27 cellular contexts compared by ENCODE assay signal in genomic region chr20:8971669-8972316, GRCh38.
"Had no signal": no experiment of that assay in that cellular context is flagged by ENCODE, and none has a peak within 500 bp of the region (broad histone marks: within the 10 kb centered on the region; RNA-seq: fewer than 3 reads in every experiment).

No MANE protein-coding gene starts in this region.

- H3K36me3 ChIP-seq: brain microvascular endothelial cell, cardiac muscle cell, SJSA1 had no signal

- H3K4me1 Mint-ChIP-seq: activated CD4-positive, alpha-beta T cell treated with anti-CD3 and anti-CD28 coated beads, Interleukin-2, amount 10 ng/mL, durations not matched to agents 7 days and 5 days; activated naive CD4-positive, alpha-beta T cell treated with anti-CD3 and anti-CD28 coated beads, Interleukin-2, amount 10 ng/mL, durations not matched to agents 7 days and 5 days; activated naive CD8-positive, alpha-beta T cell treated with anti-CD3 and anti-CD28 coated beads for 36 hours had no signal

- ATAC-seq: activated T-cell treated with anti-CD3 and anti-CD28 coated beads, Interleukin-2, amount 50 U/mL, for 72 hours; Panc1; SK-N-SH treated with all-trans-retinoic acid at 6 μM for 48 hours had no signal

- H3K4me1 ChIP-seq: SJSA1 had no signal

- DNase-seq: activated CD4-positive, alpha-beta memory T cell treated with anti-CD3 and anti-CD28 coated beads for 36 hours; activated CD4-positive, alpha-beta T cell treated with anti-CD3 and anti-CD28 coated beads, Interleukin-2, amount 10 ng/mL, durations not matched to agents 7 days and 5 days; activated CD4-positive, CD25-positive, alpha-beta regulatory T cell; activated gamma-delta T cell treated with Interleukin-2 at 50 U/mL for 16 hours; activated naive CD4-positive, alpha-beta T cell treated with anti-CD3 and anti-CD28 coated beads, Interleukin-2, amount 10 ng/mL, durations not matched to agents 7 days and 5 days; activated naive CD8-positive, alpha-beta T cell treated with anti-CD3 and anti-CD28 coated beads for 36 hours; activated T-cell treated with anti-CD3 and anti-CD28 coated beads for 4 hours; activated T-cell treated with anti-CD3 and anti-CD28 coated beads, Interleukin-2, amount 50 U/mL, for 72 hours; brain microvascular endothelial cell; Kasumi-1; KBM-7; NCI-H1048; NCI-H146; NCI-H187 treated with DMSO at 0.1 percent for 48 hours; NCI-H2081 treated with DMSO at 0.1 percent for 48 hours; NCI-H446; NCI-H524 treated with DMSO at 0.1 percent for 48 hours; NCI-H82; RPMI8226; SHP77; SW 1271 had no signal

- H3K27me3 Mint-ChIP-seq: activated CD4-positive, alpha-beta memory T cell treated with anti-CD3 and anti-CD28 coated beads for 36 hours; activated CD4-positive, alpha-beta T cell treated with anti-CD3 and anti-CD28 coated beads, Interleukin-2, amount 10 ng/mL, durations not matched to agents 7 days and 5 days; activated naive CD4-positive, alpha-beta T cell treated with anti-CD3 and anti-CD28 coated beads, Interleukin-2, amount 10 ng/mL, durations not matched to agents 7 days and 5 days; activated naive CD8-positive, alpha-beta T cell treated with anti-CD3 and anti-CD28 coated beads for 36 hours had no signal

- H3K27me3 ChIP-seq: brain microvascular endothelial cell, cardiac muscle cell, SJSA1 had no signal

- H3K27ac ChIP-seq: brain microvascular endothelial cell, cardiac muscle cell, SJSA1, VCaP had no signal

- H3K4me3 ChIP-seq: cardiac muscle cell, SJSA1 had no signal

- H3K27ac Mint-ChIP-seq: activated CD4-positive, alpha-beta memory T cell treated with anti-CD3 and anti-CD28 coated beads for 36 hours; activated CD4-positive, alpha-beta T cell treated with anti-CD3 and anti-CD28 coated beads, Interleukin-2, amount 10 ng/mL, durations not matched to agents 7 days and 5 days; activated naive CD4-positive, alpha-beta T cell treated with anti-CD3 and anti-CD28 coated beads, Interleukin-2, amount 10 ng/mL, durations not matched to agents 7 days and 5 days; activated naive CD8-positive, alpha-beta T cell treated with anti-CD3 and anti-CD28 coated beads for 36 hours; activated T-cell treated with anti-CD3 and anti-CD28 coated beads, Interleukin-2, amount 50 U/mL, for 72 hours; activated T-helper 2 cell treated with anti-CD3 and anti-CD28 coated beads, Interferon-gamma antibody, Interleukin-2, Interleukin-4, amounts not matched to agents 10 μg/mL and 5 μg/mL and 100 μg/mL, durations not matched to agents 14 hours and 24 hours and 36 hours had no signal

- H3K4me3 Mint-ChIP-seq: activated CD4-positive, alpha-beta memory T cell treated with anti-CD3 and anti-CD28 coated beads for 36 hours; activated CD4-positive, alpha-beta T cell treated with anti-CD3 and anti-CD28 coated beads, Interleukin-2, amount 10 ng/mL, durations not matched to agents 7 days and 5 days; activated naive CD4-positive, alpha-beta T cell treated with anti-CD3 and anti-CD28 coated beads, Interleukin-2, amount 10 ng/mL, durations not matched to agents 7 days and 5 days; activated naive CD8-positive, alpha-beta T cell treated with anti-CD3 and anti-CD28 coated beads for 36 hours; activated T-cell treated with anti-CD3 and anti-CD28 coated beads, Interleukin-2, amount 50 U/mL, for 72 hours had no signal

- H3K36me3 Mint-ChIP-seq: activated CD4-positive, alpha-beta memory T cell treated with anti-CD3 and anti-CD28 coated beads for 36 hours; activated naive CD4-positive, alpha-beta T cell treated with anti-CD3 and anti-CD28 coated beads, Interleukin-2, amount 10 ng/mL, durations not matched to agents 7 days and 5 days; activated naive CD8-positive, alpha-beta T cell treated with anti-CD3 and anti-CD28 coated beads for 36 hours had no signal

- H3K9me3 ChIP-seq: SJSA1 had no signal
